20 cellular contexts compared by ENCODE assay signal in the genomic region with DNA sequence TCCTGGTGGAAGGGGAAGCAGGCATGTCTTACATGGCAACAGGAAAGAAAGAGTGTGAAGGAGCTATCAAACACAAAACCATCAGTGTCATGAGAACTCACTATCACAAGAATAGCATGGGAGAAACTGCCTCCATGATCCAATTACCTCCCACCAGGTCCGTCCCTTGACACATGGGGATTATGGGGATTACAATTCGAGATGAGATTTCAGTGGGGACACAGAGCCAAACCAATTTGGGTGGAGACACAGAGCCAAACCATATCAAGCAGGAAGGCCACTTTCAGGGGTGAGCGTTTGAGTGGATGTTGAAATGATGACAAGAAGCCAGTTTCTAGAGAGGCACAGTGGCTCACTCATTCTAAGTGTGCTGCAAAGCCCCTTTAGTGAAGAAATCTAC.
"Had no signal": no experiment of that assay in that cellular context is flagged by ENCODE, and none has a peak within 500 bp of the region (broad histone marks: within the 10 kb centered on the region; RNA-seq: fewer than 3 reads in every experiment).

No MANE protein-coding gene starts in this region.

- H3K36me3 Mint-ChIP-seq: stimulated activated effector memory CD8-positive, alpha-beta T cell treated with anti-CD3 and anti-CD28 coated beads, Interleukin-12 subunit alpha, Interleukin-12 subunit beta, amount 100 ng/mL, for 72 hours had no signal

- H3K27me3 Mint-ChIP-seq: naive thymus-derived CD4-positive, alpha-beta T cell; natural killer cell treated with Interleukin-12 subunit alpha and Interleukin-12 subunit beta and Interleukin-15 and Interleukin-18, amount 100 ng/mL, for 72 hours had no signal

- H3K4me3 Mint-ChIP-seq: naive thymus-derived CD4-positive, alpha-beta T cell; natural killer cell treated with Interleukin-12 subunit alpha and Interleukin-12 subunit beta and Interleukin-15 and Interleukin-18, amount 100 ng/mL, for 72 hours; stimulated activated effector memory CD8-positive, alpha-beta T cell treated with anti-CD3 and anti-CD28 coated beads, Interleukin-12 subunit alpha, Interleukin-12 subunit beta, amount 100 ng/mL, for 72 hours; stimulated activated naive CD8-positive, alpha-beta T cell treated with anti-CD3 and anti-CD28 coated beads, Interleukin-15, Interleukin-2, amounts not matched to agents 100 ng/mL and 50 ng/mL, for 24 hours had no signal

- ATAC-seq: mucosa of descending colon; naive thymus-derived CD4-positive, alpha-beta T cell; natural killer cell treated with Interleukin-12 subunit alpha and Interleukin-12 subunit beta and Interleukin-15 and Interleukin-18, amount 100 ng/mL, for 72 hours; pancreas; right cardiac atrium; stimulated activated effector memory CD8-positive, alpha-beta T cell treated with anti-CD3 and anti-CD28 coated beads, Interleukin-12 subunit alpha, Interleukin-12 subunit beta, amount 100 ng/mL, for 72 hours; upper lobe of right lung had no signal

- H3K27ac Mint-ChIP-seq: naive thymus-derived CD4-positive, alpha-beta T cell; natural killer cell treated with Interleukin-12 subunit alpha and Interleukin-12 subunit beta and Interleukin-15 and Interleukin-18, amount 100 ng/mL, for 72 hours; stimulated activated effector memory CD8-positive, alpha-beta T cell treated with anti-CD3 and anti-CD28 coated beads, Interleukin-12 subunit alpha, Interleukin-12 subunit beta, amount 100 ng/mL, for 72 hours; stimulated activated naive CD8-positive, alpha-beta T cell treated with anti-CD3 and anti-CD28 coated beads, Interleukin-15, Interleukin-2, amounts not matched to agents 100 ng/mL and 50 ng/mL, for 24 hours had no signal

- H3K4me1 Mint-ChIP-seq: naive thymus-derived CD4-positive, alpha-beta T cell; stimulated activated effector memory CD8-positive, alpha-beta T cell treated with anti-CD3 and anti-CD28 coated beads, Interleukin-12 subunit alpha, Interleukin-12 subunit beta, amount 100 ng/mL, for 72 hours had no signal

- H3K9me3 Mint-ChIP-seq: natural killer cell treated with Interleukin-12 subunit alpha and Interleukin-12 subunit beta and Interleukin-15 and Interleukin-18, amount 100 ng/mL, for 72 hours had no signal

- DNase-seq: islet precursor cell; left ventricle myocardium inferior; midbrain; mucosa of descending colon; naive thymus-derived CD4-positive, alpha-beta T cell; pancreas; posterior cingulate gyrus; retina; right cardiac atrium; sigmoid colon; small intestine; spleen; stimulated activated CD4-positive, alpha-beta T cell treated with anti-CD3 and anti-CD28 coated beads, Interleukin-4, amount 100 ng/mL, for 24 hours; stimulated activated naive CD4-positive, alpha-beta T cell; tibial artery; trophoblast cell; upper lobe of right lung had no signal
